In the genomic region with DNA sequence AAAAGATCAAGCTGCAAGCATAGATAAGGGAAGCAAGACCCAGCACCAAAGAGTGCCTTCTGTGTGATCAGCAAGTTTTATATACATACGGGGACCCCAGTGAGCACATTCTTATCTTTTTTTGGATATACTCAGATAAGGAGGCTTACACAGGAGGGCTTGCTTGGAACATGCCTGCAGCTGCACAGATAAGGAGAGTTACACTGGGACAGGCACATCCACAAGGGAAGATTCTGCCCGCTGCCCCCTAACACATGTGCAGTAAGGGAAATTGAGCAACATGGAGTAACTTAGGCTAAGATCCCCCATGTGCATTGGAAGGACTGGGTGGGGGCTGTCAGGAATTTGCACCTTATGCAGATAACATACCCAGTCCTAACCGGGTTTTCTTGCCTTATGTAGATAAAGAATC, we compare ENCODE assay signal across 1 cellular context.
A peak's percentile ranks its signal among the peaks of the same experiment; 100 is the strongest.
TF ChIP-seq lines count a peak whose summit lies in the region.

No MANE protein-coding gene starts in this region.

TF ChIP-seq in K562, 482 proteins besides CTCF, POLR2A, EP300 and RAD21 (continued from another document and continues in another):
- TF ChIP-seq, protein P1, sequence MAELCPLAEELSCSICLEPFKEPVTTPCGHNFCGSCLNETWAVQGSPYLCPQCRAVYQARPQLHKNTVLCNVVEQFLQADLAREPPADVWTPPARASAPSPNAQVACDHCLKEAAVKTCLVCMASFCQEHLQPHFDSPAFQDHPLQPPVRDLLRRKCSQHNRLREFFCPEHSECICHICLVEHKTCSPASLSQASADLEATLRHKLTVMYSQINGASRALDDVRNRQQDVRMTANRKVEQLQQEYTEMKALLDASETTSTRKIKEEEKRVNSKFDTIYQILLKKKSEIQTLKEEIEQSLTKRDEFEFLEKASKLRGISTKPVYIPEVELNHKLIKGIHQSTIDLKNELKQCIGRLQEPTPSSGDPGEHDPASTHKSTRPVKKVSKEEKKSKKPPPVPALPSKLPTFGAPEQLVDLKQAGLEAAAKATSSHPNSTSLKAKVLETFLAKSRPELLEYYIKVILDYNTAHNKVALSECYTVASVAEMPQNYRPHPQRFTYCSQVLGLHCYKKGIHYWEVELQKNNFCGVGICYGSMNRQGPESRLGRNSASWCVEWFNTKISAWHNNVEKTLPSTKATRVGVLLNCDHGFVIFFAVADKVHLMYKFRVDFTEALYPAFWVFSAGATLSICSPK (IDR thresholded peaks at IDR 0.05; ENCODE audit: borderline replicate concordance), result no peak
- TF ChIP-seq KHSRP (IDR thresholded peaks at IDR 0.05) (peak; percentile 67), SMAD4 (CRISPR knock-in tag; conservative IDR thresholded peaks at IDR 0.05) (peak; percentile 92), ZNF644 (tag; IDR thresholded peaks at IDR 0.05; ENCODE audit: low read depth) (peak; percentile 99), CC2D1A (IDR thresholded peaks at IDR 0.05) (peak; percentile 88), ZNF780A (CRISPR knock-in tag; IDR thresholded peaks at IDR 0.05) (no peak), ZNF707 (CRISPR knock-in tag; conservative IDR thresholded peaks at IDR 0.05) (no peak), ESRRA (IDR thresholded peaks at IDR 0.05; ENCODE audit: borderline replicate concordance, low read depth) (no peak), ZFP30 (CRISPR knock-in tag; IDR thresholded peaks at IDR 0.05; ENCODE audit: borderline replicate concordance) (no peak), HNRNPUL1 (IDR thresholded peaks at IDR 0.05; ENCODE audit: low read length) (no peak), TGIF2 (CRISPR knock-in tag; IDR thresholded peaks at IDR 0.05) (no peak), FOXK1 (CRISPR knock-in tag; IDR thresholded peaks at IDR 0.05; ENCODE audit: borderline replicate concordance) (no peak), ZNF41 (CRISPR knock-in tag; conservative IDR thresholded peaks at IDR 0.05) (peak; percentile 97), NFE2 (IDR thresholded peaks at IDR 0.05; ENCODE audit: low read depth) (peak; percentile 7; the same call in 1 of the 2 replicates), ZNF384 (IDR thresholded peaks at IDR 0.05; ENCODE audit: low read depth, low read length) (no peak), MEIS2 (IDR thresholded peaks at IDR 0.05; ENCODE audit: partially characterized antibody) (no peak), PRPF4 (IDR thresholded peaks at IDR 0.05; ENCODE audit: insufficient read depth, low read depth, low read length, poor library complexity, severe bottlenecking) (no peak), DDX20 (tag; IDR thresholded peaks at IDR 0.05; ENCODE audit: low read depth) (peak; percentile 93), RBM22 (IDR thresholded peaks at IDR 0.05; ENCODE audit: low read depth, low read length, poor library complexity, severe bottlenecking) (no peak), POLR2H (tag; IDR thresholded peaks at IDR 0.05; ENCODE audit: low read depth) (no peak), ZNF354B (CRISPR knock-in tag; IDR thresholded peaks at IDR 0.05) (peak; percentile 91), GATA2 (CRISPR knock-in tag; IDR thresholded peaks at IDR 0.05) (peak; percentile 95), ZFP36 (IDR thresholded peaks at IDR 0.05; ENCODE audit: low read depth, low read length, partially characterized antibody) (no peak), RBM17 (IDR thresholded peaks at IDR 0.05; ENCODE audit: borderline replicate concordance, low read depth, low read length) (no peak), ZNF253 (CRISPR knock-in tag; conservative IDR thresholded peaks at IDR 0.05) (peak; percentile 43; the same call in 1 of the 2 replicates), EGR1 (conservative IDR thresholded peaks at IDR 0.05) (no peak), ZNF282 (CRISPR knock-in tag; IDR thresholded peaks at IDR 0.05) (no peak), MAZ (CRISPR knock-in tag; conservative IDR thresholded peaks at IDR 0.05 in 1 of 2, IDR thresholded peaks at IDR 0.05 in 1 of 2) (peak; percentile 34 to 92; a peak in 3 of 4 replicates), ZNF764 (CRISPR knock-in tag; IDR thresholded peaks at IDR 0.05; ENCODE audit: low read depth) (no peak), PHF20 (IDR thresholded peaks at IDR 0.05; ENCODE audit: partially characterized antibody) (peak; percentile 17), ZNF197 (CRISPR knock-in tag; IDR thresholded peaks at IDR 0.05; ENCODE audit: low read depth) (peak; percentile 96), ILF3 (IDR thresholded peaks at IDR 0.05; ENCODE audit: borderline replicate concordance) (no peak), NR3C1 (CRISPR knock-in tag; IDR thresholded peaks at IDR 0.05) (no peak), ELF2 (CRISPR knock-in tag; IDR thresholded peaks at IDR 0.05) (peak; percentile 83)
- TF ChIP-seq, protein P2, sequence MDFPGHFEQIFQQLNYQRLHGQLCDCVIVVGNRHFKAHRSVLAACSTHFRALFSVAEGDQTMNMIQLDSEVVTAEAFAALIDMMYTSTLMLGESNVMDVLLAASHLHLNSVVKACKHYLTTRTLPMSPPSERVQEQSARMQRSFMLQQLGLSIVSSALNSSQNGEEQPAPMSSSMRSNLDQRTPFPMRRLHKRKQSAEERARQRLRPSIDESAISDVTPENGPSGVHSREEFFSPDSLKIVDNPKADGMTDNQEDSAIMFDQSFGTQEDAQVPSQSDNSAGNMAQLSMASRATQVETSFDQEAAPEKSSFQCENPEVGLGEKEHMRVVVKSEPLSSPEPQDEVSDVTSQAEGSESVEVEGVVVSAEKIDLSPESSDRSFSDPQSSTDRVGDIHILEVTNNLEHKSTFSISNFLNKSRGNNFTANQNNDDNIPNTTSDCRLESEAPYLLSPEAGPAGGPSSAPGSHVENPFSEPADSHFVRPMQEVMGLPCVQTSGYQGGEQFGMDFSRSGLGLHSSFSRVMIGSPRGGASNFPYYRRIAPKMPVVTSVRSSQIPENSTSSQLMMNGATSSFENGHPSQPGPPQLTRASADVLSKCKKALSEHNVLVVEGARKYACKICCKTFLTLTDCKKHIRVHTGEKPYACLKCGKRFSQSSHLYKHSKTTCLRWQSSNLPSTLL (IDR thresholded peaks at IDR 0.05), result no peak
- TF ChIP-seq, protein P3, sequence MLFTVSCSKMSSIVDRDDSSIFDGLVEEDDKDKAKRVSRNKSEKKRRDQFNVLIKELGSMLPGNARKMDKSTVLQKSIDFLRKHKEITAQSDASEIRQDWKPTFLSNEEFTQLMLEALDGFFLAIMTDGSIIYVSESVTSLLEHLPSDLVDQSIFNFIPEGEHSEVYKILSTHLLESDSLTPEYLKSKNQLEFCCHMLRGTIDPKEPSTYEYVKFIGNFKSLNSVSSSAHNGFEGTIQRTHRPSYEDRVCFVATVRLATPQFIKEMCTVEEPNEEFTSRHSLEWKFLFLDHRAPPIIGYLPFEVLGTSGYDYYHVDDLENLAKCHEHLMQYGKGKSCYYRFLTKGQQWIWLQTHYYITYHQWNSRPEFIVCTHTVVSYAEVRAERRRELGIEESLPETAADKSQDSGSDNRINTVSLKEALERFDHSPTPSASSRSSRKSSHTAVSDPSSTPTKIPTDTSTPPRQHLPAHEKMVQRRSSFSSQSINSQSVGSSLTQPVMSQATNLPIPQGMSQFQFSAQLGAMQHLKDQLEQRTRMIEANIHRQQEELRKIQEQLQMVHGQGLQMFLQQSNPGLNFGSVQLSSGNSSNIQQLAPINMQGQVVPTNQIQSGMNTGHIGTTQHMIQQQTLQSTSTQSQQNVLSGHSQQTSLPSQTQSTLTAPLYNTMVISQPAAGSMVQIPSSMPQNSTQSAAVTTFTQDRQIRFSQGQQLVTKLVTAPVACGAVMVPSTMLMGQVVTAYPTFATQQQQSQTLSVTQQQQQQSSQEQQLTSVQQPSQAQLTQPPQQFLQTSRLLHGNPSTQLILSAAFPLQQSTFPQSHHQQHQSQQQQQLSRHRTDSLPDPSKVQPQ (CRISPR knock-in tag; IDR thresholded peaks at IDR 0.05; ENCODE audit: borderline replicate concordance), result peak; percentile 91
- TF ChIP-seq, protein P4, sequence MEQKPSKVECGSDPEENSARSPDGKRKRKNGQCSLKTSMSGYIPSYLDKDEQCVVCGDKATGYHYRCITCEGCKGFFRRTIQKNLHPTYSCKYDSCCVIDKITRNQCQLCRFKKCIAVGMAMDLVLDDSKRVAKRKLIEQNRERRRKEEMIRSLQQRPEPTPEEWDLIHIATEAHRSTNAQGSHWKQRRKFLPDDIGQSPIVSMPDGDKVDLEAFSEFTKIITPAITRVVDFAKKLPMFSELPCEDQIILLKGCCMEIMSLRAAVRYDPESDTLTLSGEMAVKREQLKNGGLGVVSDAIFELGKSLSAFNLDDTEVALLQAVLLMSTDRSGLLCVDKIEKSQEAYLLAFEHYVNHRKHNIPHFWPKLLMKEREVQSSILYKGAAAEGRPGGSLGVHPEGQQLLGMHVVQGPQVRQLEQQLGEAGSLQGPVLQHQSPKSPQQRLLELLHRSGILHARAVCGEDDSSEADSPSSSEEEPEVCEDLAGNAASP (IDR thresholded peaks at IDR 0.05), result no peak
- TF ChIP-seq, protein P5, sequence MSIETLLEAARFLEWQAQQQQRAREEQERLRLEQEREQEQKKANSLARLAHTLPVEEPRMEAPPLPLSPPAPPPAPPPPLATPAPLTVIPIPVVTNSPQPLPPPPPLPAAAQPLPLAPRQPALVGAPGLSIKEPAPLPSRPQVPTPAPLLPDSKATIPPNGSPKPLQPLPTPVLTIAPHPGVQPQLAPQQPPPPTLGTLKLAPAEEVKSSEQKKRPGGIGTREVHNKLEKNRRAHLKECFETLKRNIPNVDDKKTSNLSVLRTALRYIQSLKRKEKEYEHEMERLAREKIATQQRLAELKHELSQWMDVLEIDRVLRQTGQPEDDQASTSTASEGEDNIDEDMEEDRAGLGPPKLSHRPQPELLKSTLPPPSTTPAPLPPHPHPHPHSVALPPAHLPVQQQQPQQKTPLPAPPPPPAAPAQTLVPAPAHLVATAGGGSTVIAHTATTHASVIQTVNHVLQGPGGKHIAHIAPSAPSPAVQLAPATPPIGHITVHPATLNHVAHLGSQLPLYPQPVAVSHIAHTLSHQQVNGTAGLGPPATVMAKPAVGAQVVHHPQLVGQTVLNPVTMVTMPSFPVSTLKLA (conservative IDR thresholded peaks at IDR 0.05), result peak; percentile 43 to 62; a peak in 3 of 4 replicates
- TF ChIP-seq, protein P6, sequence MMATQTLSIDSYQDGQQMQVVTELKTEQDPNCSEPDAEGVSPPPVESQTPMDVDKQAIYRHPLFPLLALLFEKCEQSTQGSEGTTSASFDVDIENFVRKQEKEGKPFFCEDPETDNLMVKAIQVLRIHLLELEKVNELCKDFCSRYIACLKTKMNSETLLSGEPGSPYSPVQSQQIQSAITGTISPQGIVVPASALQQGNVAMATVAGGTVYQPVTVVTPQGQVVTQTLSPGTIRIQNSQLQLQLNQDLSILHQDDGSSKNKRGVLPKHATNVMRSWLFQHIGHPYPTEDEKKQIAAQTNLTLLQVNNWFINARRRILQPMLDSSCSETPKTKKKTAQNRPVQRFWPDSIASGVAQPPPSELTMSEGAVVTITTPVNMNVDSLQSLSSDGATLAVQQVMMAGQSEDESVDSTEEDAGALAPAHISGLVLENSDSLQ (IDR thresholded peaks at IDR 0.05), result no peak
- TF ChIP-seq, protein P7, sequence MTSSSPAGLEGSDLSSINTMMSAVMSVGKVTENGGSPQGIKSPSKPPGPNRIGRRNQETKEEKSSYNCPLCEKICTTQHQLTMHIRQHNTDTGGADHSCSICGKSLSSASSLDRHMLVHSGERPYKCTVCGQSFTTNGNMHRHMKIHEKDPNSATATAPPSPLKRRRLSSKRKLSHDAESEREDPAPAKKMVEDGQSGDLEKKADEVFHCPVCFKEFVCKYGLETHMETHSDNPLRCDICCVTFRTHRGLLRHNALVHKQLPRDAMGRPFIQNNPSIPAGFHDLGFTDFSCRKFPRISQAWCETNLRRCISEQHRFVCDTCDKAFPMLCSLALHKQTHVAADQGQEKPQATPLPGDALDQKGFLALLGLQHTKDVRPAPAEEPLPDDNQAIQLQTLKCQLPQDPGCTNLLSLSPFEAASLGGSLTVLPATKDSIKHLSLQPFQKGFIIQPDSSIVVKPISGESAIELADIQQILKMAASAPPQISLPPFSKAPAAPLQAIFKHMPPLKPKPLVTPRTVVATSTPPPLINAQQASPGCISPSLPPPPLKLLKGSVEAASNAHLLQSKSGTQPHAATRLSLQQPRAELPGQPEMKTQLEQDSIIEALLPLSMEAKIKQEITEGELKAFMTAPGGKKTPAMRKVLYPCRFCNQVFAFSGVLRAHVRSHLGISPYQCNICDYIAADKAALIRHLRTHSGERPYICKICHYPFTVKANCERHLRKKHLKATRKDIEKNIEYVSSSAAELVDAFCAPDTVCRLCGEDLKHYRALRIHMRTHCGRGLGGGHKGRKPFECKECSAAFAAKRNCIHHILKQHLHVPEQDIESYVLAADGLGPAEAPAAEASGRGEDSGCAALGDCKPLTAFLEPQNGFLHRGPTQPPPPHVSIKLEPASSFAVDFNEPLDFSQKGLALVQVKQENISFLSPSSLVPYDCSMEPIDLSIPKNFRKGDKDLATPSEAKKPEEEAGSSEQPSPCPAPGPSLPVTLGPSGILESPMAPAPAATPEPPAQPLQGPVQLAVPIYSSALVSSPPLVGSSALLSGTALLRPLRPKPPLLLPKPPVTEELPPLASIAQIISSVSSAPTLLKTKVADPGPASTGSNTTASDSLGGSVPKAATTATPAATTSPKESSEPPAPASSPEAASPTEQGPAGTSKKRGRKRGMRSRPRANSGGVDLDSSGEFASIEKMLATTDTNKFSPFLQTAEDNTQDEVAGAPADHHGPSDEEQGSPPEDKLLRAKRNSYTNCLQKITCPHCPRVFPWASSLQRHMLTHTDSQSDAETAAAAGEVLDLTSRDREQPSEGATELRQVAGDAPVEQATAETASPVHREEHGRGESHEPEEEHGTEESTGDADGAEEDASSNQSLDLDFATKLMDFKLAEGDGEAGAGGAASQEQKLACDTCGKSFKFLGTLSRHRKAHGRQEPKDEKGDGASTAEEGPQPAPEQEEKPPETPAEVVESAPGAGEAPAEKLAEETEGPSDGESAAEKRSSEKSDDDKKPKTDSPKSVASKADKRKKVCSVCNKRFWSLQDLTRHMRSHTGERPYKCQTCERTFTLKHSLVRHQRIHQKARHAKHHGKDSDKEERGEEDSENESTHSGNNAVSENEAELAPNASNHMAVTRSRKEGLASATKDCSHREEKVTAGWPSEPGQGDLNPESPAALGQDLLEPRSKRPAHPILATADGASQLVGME (CRISPR knock-in tag; IDR thresholded peaks at IDR 0.05), result peak; percentile 99
- TF ChIP-seq, protein P8, sequence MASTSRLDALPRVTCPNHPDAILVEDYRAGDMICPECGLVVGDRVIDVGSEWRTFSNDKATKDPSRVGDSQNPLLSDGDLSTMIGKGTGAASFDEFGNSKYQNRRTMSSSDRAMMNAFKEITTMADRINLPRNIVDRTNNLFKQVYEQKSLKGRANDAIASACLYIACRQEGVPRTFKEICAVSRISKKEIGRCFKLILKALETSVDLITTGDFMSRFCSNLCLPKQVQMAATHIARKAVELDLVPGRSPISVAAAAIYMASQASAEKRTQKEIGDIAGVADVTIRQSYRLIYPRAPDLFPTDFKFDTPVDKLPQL (IDR thresholded peaks at IDR 0.05; ENCODE audit: extremely low read depth, insufficient read length), result no peak
- TF ChIP-seq, protein P9, sequence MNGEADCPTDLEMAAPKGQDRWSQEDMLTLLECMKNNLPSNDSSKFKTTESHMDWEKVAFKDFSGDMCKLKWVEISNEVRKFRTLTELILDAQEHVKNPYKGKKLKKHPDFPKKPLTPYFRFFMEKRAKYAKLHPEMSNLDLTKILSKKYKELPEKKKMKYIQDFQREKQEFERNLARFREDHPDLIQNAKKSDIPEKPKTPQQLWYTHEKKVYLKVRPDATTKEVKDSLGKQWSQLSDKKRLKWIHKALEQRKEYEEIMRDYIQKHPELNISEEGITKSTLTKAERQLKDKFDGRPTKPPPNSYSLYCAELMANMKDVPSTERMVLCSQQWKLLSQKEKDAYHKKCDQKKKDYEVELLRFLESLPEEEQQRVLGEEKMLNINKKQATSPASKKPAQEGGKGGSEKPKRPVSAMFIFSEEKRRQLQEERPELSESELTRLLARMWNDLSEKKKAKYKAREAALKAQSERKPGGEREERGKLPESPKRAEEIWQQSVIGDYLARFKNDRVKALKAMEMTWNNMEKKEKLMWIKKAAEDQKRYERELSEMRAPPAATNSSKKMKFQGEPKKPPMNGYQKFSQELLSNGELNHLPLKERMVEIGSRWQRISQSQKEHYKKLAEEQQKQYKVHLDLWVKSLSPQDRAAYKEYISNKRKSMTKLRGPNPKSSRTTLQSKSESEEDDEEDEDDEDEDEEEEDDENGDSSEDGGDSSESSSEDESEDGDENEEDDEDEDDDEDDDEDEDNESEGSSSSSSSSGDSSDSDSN (IDR thresholded peaks at IDR 0.05; ENCODE audit: borderline replicate concordance in 1 of 2, low read depth in 2 of 2, low read length in 2 of 2), result no peak
